In genomic region chr11:66708026-66708579, GRCh38 we compare ENCODE assay signal across 15 cellular contexts. TPM values are rescaled to one million over a fixed set of nuclear protein-coding genes. Genes with fewer than 3 reads are reported as not detected.
DNase-seq lines count a peak whose midpoint lies in the region; ATAC-seq and TF ChIP-seq lines count a peak whose summit lies in the region.
"Had no signal": no experiment of that assay in that cellular context is flagged by ENCODE, and none has a peak within 500 bp of the region (broad histone marks: within the 10 kb centered on the region; RNA-seq: fewer than 3 reads in every experiment).

No MANE protein-coding gene starts in this region.

- no peak overlapping the region for H2BK5ac ChIP-seq in H9 (ENCODE audit: insufficient read length, low read length)

- no peak for DNase-seq in H9
- DNase-seq in endodermal cell: no peak
- DNase-seq in kidney tubule cell (ENCODE audit: low spot score): peak; percentile 49
- no peak for DNase-seq in suprapubic skin (ENCODE audit: low spot score in 2 of 2)
- no peak for DNase-seq in GM23248
- no peak for DNase-seq in middle frontal gyrus (ENCODE audit: extremely low spot score, low spot score)
- DNase-seq: ACHN; CD4-positive, alpha-beta T cell; DMS153; DMS79 treated with DMSO at 0.1 percent for 48 hours; EL; KBM-7 had no signal

- in situ Hi-C loops in GM23248 (cut with MboI): no loop called here

- no peak overlapping the region for H2BK120ac ChIP-seq in H9 (ENCODE audit: low read depth, low read length, poor library complexity, severe bottlenecking)

- H4K91ac ChIP-seq in H9 (ENCODE audit: insufficient read length, low read depth, low read length): no peak overlapping the region

- H3K18ac ChIP-seq in H9 (ENCODE audit: insufficient read length, low read depth, low read length): no peak overlapping the region

- H3K56ac ChIP-seq in H9 (ENCODE audit: insufficient read length, low read depth, low read length): no peak overlapping the region

- no peak overlapping the region; the same call in 1 of the 2 replicates for H3K14ac ChIP-seq in H9 (ENCODE audit: insufficient read depth, low read length)

- H3K4me2 ChIP-seq in H9 (ENCODE audit: insufficient read depth, insufficient read length, low read length) (no peak overlapping the region), GM23248 (ENCODE audit: unreplicated experiment) (no peak overlapping the region)
- H3K4me2 ChIP-seq: BLaER1 treated with 17β-estradiol and CSF1 and Interleukin-3, amounts not matched to agents 10 nM and 100 nM had no signal

- H3K4me3 Mint-ChIP-seq in H9 (no peak overlapping the region), endodermal cell (no peak overlapping the region)
- H3K4me3 Mint-ChIP-seq: CD4-positive, alpha-beta T cell had no signal

- peak overlapping the region in 2 of 3 experiments; percentile 76 to 83; a peak in 5 of 7 replicates for H3K27ac Mint-ChIP-seq in H9
- H3K27ac Mint-ChIP-seq in endodermal cell: peak overlapping the region; percentile 59
- H3K27ac Mint-ChIP-seq: CD4-positive, alpha-beta T cell had no signal

- H2BK20ac ChIP-seq in H9 (ENCODE audit: low read depth, low read length, poor library complexity, severe bottlenecking): no peak overlapping the region

- no peaks in the 10 kb centered on the region for H3K27me3 Mint-ChIP-seq in H9 (ENCODE audit: low read depth)
- H3K27me3 Mint-ChIP-seq in endodermal cell (ENCODE audit: insufficient read depth): no peaks in the 10 kb centered on the region
- H3K27me3 Mint-ChIP-seq: CD4-positive, alpha-beta T cell had no signal

- H3K36me3 Mint-ChIP-seq in H9 (ENCODE audit: insufficient read depth in 1 of 3, low read depth in 3 of 3) (peaks cover 17 to 80% (median 67%) of the 10 kb centered on the region in 3 experiments; a peak in 6 of 7 replicates), endodermal cell (ENCODE audit: low read depth) (peaks cover 45% of the 10 kb centered on the region)

- H3K9ac ChIP-seq in H9 (ENCODE audit: extremely low read depth, insufficient read length, low read length) (no peak overlapping the region), endodermal cell (ENCODE audit: extremely low read depth, low read length, poor library complexity, severe bottlenecking) (no peak overlapping the region), GM23248 (no peak overlapping the region)
- H3K9ac ChIP-seq: BLaER1 treated with 17β-estradiol and CSF1 and Interleukin-3, amounts not matched to agents 10 nM and 100 nM had no signal

- H2AK5ac ChIP-seq in H9 (ENCODE audit: insufficient read length, low read length): no peak overlapping the region

- no peak overlapping the region for H3K23ac ChIP-seq in H9 (ENCODE audit: insufficient read length, low read depth, low read length)

- no peak for TF ChIP-seq POLR2A in suprapubic skin (IDR thresholded peaks at IDR 0.05)

- H3K4ac ChIP-seq in H9 (ENCODE audit: low read depth, low read length): no peak overlapping the region

- no peaks in the 10 kb centered on the region for H4K20me1 ChIP-seq in H9 (ENCODE audit: control insufficient read depth, insufficient read depth, insufficient read length)
- no peaks in the 10 kb centered on the region for H4K20me1 ChIP-seq in GM23248 (ENCODE audit: insufficient read depth)

- no peak overlapping the region for H3T11ph ChIP-seq in H9 (ENCODE audit: low read length)

- no peak overlapping the region for H2BK12ac ChIP-seq in H9 (ENCODE audit: insufficient read length, low read depth, low read length)

- TF ChIP-seq CTCF in H9 (conservative IDR thresholded peaks at IDR 0.05) (no peak), endodermal cell (conservative IDR thresholded peaks at IDR 0.05) (no peak), suprapubic skin (IDR thresholded peaks at IDR 0.05) (no peak)

- no peaks in the 10 kb centered on the region for H3K79me1 ChIP-seq in H9 (ENCODE audit: insufficient read depth, low read depth, low read length, poor library complexity, severe bottlenecking)

- H3K36me3 ChIP-seq in endodermal cell (ENCODE audit: control insufficient read depth, insufficient read depth, low read length) (peaks cover 8% of the 10 kb centered on the region), suprapubic skin (peaks cover 50% of the 10 kb centered on the region), GM23248 (ENCODE audit: low read depth) (no peaks in the 10 kb centered on the region)

- H3K27me3 ChIP-seq in H9 (ENCODE audit: insufficient read depth, low read length) (no peaks in the 10 kb centered on the region), endodermal cell (ENCODE audit: control insufficient read depth, insufficient read depth, low read length, poor library complexity, severe bottlenecking) (no peaks in the 10 kb centered on the region), suprapubic skin (no peaks in the 10 kb centered on the region), GM23248 (replicated peaks; ENCODE audit: insufficient read depth) (no peaks in the 10 kb centered on the region; the same call in 1 of the 2 replicates)
- H3K27me3 ChIP-seq: BLaER1 treated with 17β-estradiol and CSF1 and Interleukin-3, amounts not matched to agents 10 nM and 100 nM had no signal

- no peaks in the 10 kb centered on the region for H3K9me3 Mint-ChIP-seq in H9
- H3K9me3 Mint-ChIP-seq in endodermal cell: no peaks in the 10 kb centered on the region
- H3K9me3 Mint-ChIP-seq: CD4-positive, alpha-beta T cell had no signal

- H2BK15ac ChIP-seq in H9 (ENCODE audit: low read depth, low read length): no peak overlapping the region

- H3K4me1 ChIP-seq in H9 (ENCODE audit: insufficient read depth, low read length) (no peaks in the 10 kb centered on the region), endodermal cell (ENCODE audit: control insufficient read depth, insufficient read depth, low read length) (no peaks in the 10 kb centered on the region), suprapubic skin (peaks cover 6% of the 10 kb centered on the region), GM23248 (ENCODE audit: insufficient read depth) (no peaks in the 10 kb centered on the region)

- no peak for TF ChIP-seq EP300 in suprapubic skin (IDR thresholded peaks at IDR 0.05)

- H3K9me2 ChIP-seq in GM23248 (ENCODE audit: insufficient read depth): no peaks in the 10 kb centered on the region

- no peaks in the 10 kb centered on the region for H3F3A ChIP-seq in GM23248 (ENCODE audit: insufficient read depth)

- no peaks in the 10 kb centered on the region for H3K23me2 ChIP-seq in H9 (ENCODE audit: insufficient read length, low read depth, low read length, poor library complexity, severe bottlenecking)

- no peak overlapping the region for H4K5ac ChIP-seq in H9 (ENCODE audit: insufficient read length, low read depth, low read length)

- no peak for ATAC-seq in HG03469 (IDR thresholded peaks at IDR 0.05; ENCODE audit: unreplicated experiment)
- ATAC-seq: HCT116 had no signal

- WGBS in H9 (ENCODE audit: extremely low coverage, insufficient read length, low lambda C conversion rate): no CpG with 5 or more reads among the region's 25 CpGs
- WGBS in endodermal cell (ENCODE audit: insufficient coverage in 1 of 2, insufficient read length in 1 of 2), 2 experiments: 93 to 96% methylated on average over 20 to 24 of the region's 25 CpGs
- WGBS in suprapubic skin: 66% methylated on average over 25 of the region's 25 CpGs
- WGBS in GM23248 (ENCODE audit: low coverage in 1 of 2, low lambda C conversion rate in 2 of 2, missing lambda C conversion rate in 2 of 2), 2 experiments: 81 to 84% methylated on average over 25 of the region's 25 CpGs

- no peaks in the 10 kb centered on the region for H3K4me1 Mint-ChIP-seq in H9
- no peaks in the 10 kb centered on the region for H3K4me1 Mint-ChIP-seq in endodermal cell

- H3K9me3 ChIP-seq in H9 (ENCODE audit: control insufficient read depth, low read depth, low read length) (no peaks in the 10 kb centered on the region), endodermal cell (ENCODE audit: control insufficient read depth, low read length) (no peaks in the 10 kb centered on the region), suprapubic skin (no peaks in the 10 kb centered on the region), GM23248 (ENCODE audit: low read depth) (no peaks in the 10 kb centered on the region)
- H3K9me3 ChIP-seq: BLaER1 treated with 17β-estradiol and CSF1 and Interleukin-3, amounts not matched to agents 10 nM and 100 nM had no signal

- H3K79me2 ChIP-seq in H9 (ENCODE audit: insufficient read depth, low read length) (no peaks in the 10 kb centered on the region), GM23248 (ENCODE audit: insufficient read depth) (no peaks in the 10 kb centered on the region)

- H2AFZ ChIP-seq in H9 (ENCODE audit: low read length) (no peak overlapping the region), GM23248 (no peak overlapping the region)

- H3K4me3 ChIP-seq in endodermal cell (ENCODE audit: low read length): no peak overlapping the region
- H3K4me3 ChIP-seq in suprapubic skin: no peak overlapping the region
- no peak overlapping the region for H3K4me3 ChIP-seq in GM23248
- H3K4me3 ChIP-seq: BLaER1 treated with 17β-estradiol and CSF1 and Interleukin-3, amounts not matched to agents 10 nM and 100 nM had no signal

- no peak overlapping the region for H4K8ac ChIP-seq in H9 (replicated peaks; ENCODE audit: insufficient read length, low read depth, low read length)

- no peak overlapping the region for H3K27ac ChIP-seq in H9 (ENCODE audit: insufficient read length, low read depth, low read length)
- H3K27ac ChIP-seq in endodermal cell (ENCODE audit: low read depth, low read length): no peak overlapping the region
- H3K27ac ChIP-seq in suprapubic skin: peak overlapping the region; percentile 59
- no peak overlapping the region for H3K27ac ChIP-seq in GM23248
- H3K27ac ChIP-seq: BLaER1 treated with 17β-estradiol and CSF1 and Interleukin-3, amounts not matched to agents 10 nM and 100 nM had no signal

RNA-seq across cellular contexts. Expression of gene SPTBN2, which starts 20.9 kb away (rescaled TPM):
- total RNA-seq in H9 (2021) (80.4 and 84.8 TPM in 2 replicates), endodermal cell (10 to 100 TPM; 36.0 to 46.0 TPM), suprapubic skin (100 to 1,000 TPM; 337 to 544 (median 450) TPM)
- 39.9 TPM for polyA plus RNA-seq in endodermal cell (2013, experiment 1 of 2)
- polyA plus RNA-seq in endodermal cell (2013, experiment 2 of 2): 31.3 TPM
- 0.13 and 0.22 TPM in 2 replicates for total RNA-seq in GM23248 (2014; rRNA removed; shearing (Covaris generic))
- polyA plus RNA-seq in GM23248 (2016; fragmentation: Nextera tagmentation; extraction: Ambion mirVana): 0.13 TPM in 1 of 2 replicates, not detected in the other
- total RNA-seq: CD4-positive, alpha-beta T cell had no signal

RNA-seq across cellular contexts. Expression of gene RBM4B, which starts 30.4 kb away (rescaled TPM):
- total RNA-seq in H9 (2021) (34.0 and 36.9 TPM in 2 replicates), endodermal cell (10 to 100 TPM; 23.3 to 28.5 TPM), suprapubic skin (10 to 100 TPM; 16.7 to 27.1 (median 22.0) TPM)
- 48.4 TPM for polyA plus RNA-seq in endodermal cell (2013, experiment 1 of 2)
- 41.6 TPM for polyA plus RNA-seq in endodermal cell (2013, experiment 2 of 2)
- 18.5 and 22.9 TPM in 2 replicates for total RNA-seq in GM23248 (2014; rRNA removed; shearing (Covaris generic))
- 23.2 and 23.4 TPM in 2 replicates for polyA plus RNA-seq in GM23248 (2016; fragmentation: Nextera tagmentation; extraction: Ambion mirVana)

Comparison
In these comparisons a context has a peak if more than half of its experiments do, and no peak if none do; other contexts are left out.
1. RNA of gene SPTBN2, which starts 20.9 kb away (total RNA-seq): 337 to 544 TPM in suprapubic skin, 80.4 to 84.8 TPM in H9 and 36.0 to 46.0 TPM in endodermal cell; 0.13 to 0.22 TPM in GM23248; every median in the first group is over 10 times any median in the second.